ENCODE assay signal across 8 cellular contexts in genomic region chr14:55097894-55098560, GRCh38. TPM values are rescaled to one million over a fixed set of nuclear protein-coding genes. Genes with fewer than 3 reads are reported as not detected.
DNase-seq lines count a peak whose midpoint lies in the region; ATAC-seq, FAIRE-seq and TF ChIP-seq lines count a peak whose summit lies in the region.

No MANE protein-coding gene starts in this region.

- no peaks in the 10 kb centered on the region for H3K27me3 Mint-ChIP-seq in astrocyte (ENCODE audit: low read depth, unreplicated experiment)

- peak; percentile 55 for ATAC-seq in GM18870 (IDR thresholded peaks at IDR 0.05; ENCODE audit: unreplicated experiment)
- peak; percentile 75 for ATAC-seq in HG02759 (IDR thresholded peaks at IDR 0.05; ENCODE audit: unreplicated experiment)

- peak overlapping the region; percentile 73 for H2AFZ ChIP-seq in OCI-LY1 (ENCODE audit: low read length)
- no peak overlapping the region for H2AFZ ChIP-seq in astrocyte (ENCODE audit: low read depth, low read length)

- TF ChIP-seq CTCF in OCI-LY1 (IDR thresholded peaks at IDR 0.05; ENCODE audit: low read length) (no peak), astrocyte (IDR thresholded peaks at IDR 0.05; ENCODE audit: insufficient read depth, low read depth, low read length) (no peak), prostate gland (IDR thresholded peaks at IDR 0.05) (no peak)

- H3K9me3 Mint-ChIP-seq in astrocyte (ENCODE audit: unreplicated experiment): no peaks in the 10 kb centered on the region

- peaks cover 17% of the 10 kb centered on the region for H3K4me1 Mint-ChIP-seq in astrocyte (ENCODE audit: low read depth, unreplicated experiment)

- no peaks in the 10 kb centered on the region for H3F3A ChIP-seq in OCI-LY1 (ENCODE audit: insufficient read depth, low read length)

- no peak for DNase-seq in astrocyte (ENCODE audit: low read depth)
- peak; percentile 63 for DNase-seq in small intestine
- DNase-seq in urothelium cell line (ENCODE audit: low spot score): no peak
- no peak for DNase-seq in effector CD8-positive, alpha-beta T cell (lab: John Stamatoyannopoulos, UW)
- no peak for DNase-seq in prostate gland (ENCODE audit: low spot score)

- intact Hi-C loops in prostate gland (cut with DNase I): no loop called here

- H3K79me2 ChIP-seq in OCI-LY1 (ENCODE audit: insufficient read depth, low read length) (no peaks in the 10 kb centered on the region), astrocyte (ENCODE audit: insufficient read depth, low read length) (no peaks in the 10 kb centered on the region)

- H4K20me1 ChIP-seq in OCI-LY1 (ENCODE audit: insufficient read depth, low read length) (no peaks in the 10 kb centered on the region), astrocyte (ENCODE audit: insufficient read depth, low read length) (no peaks in the 10 kb centered on the region)

- no peaks in the 10 kb centered on the region for H3K27me3 ChIP-seq in OCI-LY1 (ENCODE audit: insufficient read depth, low read length)
- H3K27me3 ChIP-seq in astrocyte (ENCODE audit: insufficient read depth, low read length): no peaks in the 10 kb centered on the region
- H3K27me3 ChIP-seq in small intestine (ENCODE audit: control insufficient read depth in 2 of 2, insufficient read depth in 2 of 2, low read length in 2 of 2): no peaks in the 10 kb centered on the region
- H3K27me3 ChIP-seq in prostate gland (replicated peaks; ENCODE audit: insufficient read depth): no peaks in the 10 kb centered on the region

- H3K9ac ChIP-seq in OCI-LY1 (ENCODE audit: low read length) (no peak overlapping the region), astrocyte (ENCODE audit: low read length) (no peak overlapping the region)

- H3K4me2 ChIP-seq in OCI-LY1 (ENCODE audit: low read length) (no peak overlapping the region), astrocyte (ENCODE audit: low read length) (no peak overlapping the region)

- H3K4me3 Mint-ChIP-seq in astrocyte (ENCODE audit: unreplicated experiment): no peak overlapping the region

- H3K9me3 ChIP-seq in OCI-LY1 (ENCODE audit: low read length) (no peaks in the 10 kb centered on the region), astrocyte (ENCODE audit: insufficient read depth, low read depth, low read length) (no peaks in the 10 kb centered on the region), small intestine (ENCODE audit: control insufficient read depth, low read depth) (no peaks in the 10 kb centered on the region), prostate gland (no peaks in the 10 kb centered on the region)

- H3K4me1 ChIP-seq in OCI-LY1 (ENCODE audit: insufficient read depth, low read length, severe bottlenecking): peaks cover 37% of the 10 kb centered on the region
- peaks cover 20% of the 10 kb centered on the region for H3K4me1 ChIP-seq in astrocyte (ENCODE audit: insufficient read depth, low read length)
- H3K4me1 ChIP-seq in small intestine (ENCODE audit: control insufficient read depth in 2 of 2, insufficient read depth in 1 of 2, low read depth in 1 of 2, low read length in 1 of 2): peaks cover 4 to 27% of the 10 kb centered on the region in 2 donors
- H3K4me1 ChIP-seq in prostate gland (replicated peaks): peaks cover 7% of the 10 kb centered on the region

- H3K27ac ChIP-seq in OCI-LY1 (ENCODE audit: low read depth, low read length, poor library complexity, severe bottlenecking): peak overlapping the region; percentile 36
- H3K27ac ChIP-seq in astrocyte (ENCODE audit: low read depth, low read length): no peak overlapping the region
- peak overlapping the region; percentile 86 to 88 for H3K27ac ChIP-seq in small intestine (ENCODE audit: low read depth in 1 of 2, low read length in 1 of 2)
- H3K27ac ChIP-seq in prostate gland: no peak overlapping the region

- no peak for TF ChIP-seq POLR2A in prostate gland (IDR thresholded peaks at IDR 0.05)

- H3K27ac Mint-ChIP-seq in astrocyte (ENCODE audit: unreplicated experiment): peak overlapping the region; percentile 62

- 28 to 41% (median 32%) methylated on average over 5 of the region's 5 CpGs for WGBS in small intestine, 3 donors
- WGBS in prostate gland: 68% methylated on average over 5 of the region's 5 CpGs

- FAIRE-seq in astrocyte (lab: Jason Lieb, UNC) (no peak), small intestine (lab: Jason Lieb, UNC) (no peak), urothelium cell line (lab: Jason Lieb, UNC) (no peak)

- H3K36me3 ChIP-seq in OCI-LY1 (ENCODE audit: insufficient read depth, low read length): no peaks in the 10 kb centered on the region
- H3K36me3 ChIP-seq in astrocyte (ENCODE audit: insufficient read depth, low read length): no peaks in the 10 kb centered on the region
- no peaks in the 10 kb centered on the region for H3K36me3 ChIP-seq in small intestine (ENCODE audit: control insufficient read depth in 2 of 2, insufficient read depth in 2 of 2, low read length in 2 of 2)
- H3K36me3 ChIP-seq in prostate gland: no peaks in the 10 kb centered on the region

- no peaks in the 10 kb centered on the region for H3K36me3 Mint-ChIP-seq in astrocyte (ENCODE audit: low read depth, unreplicated experiment)

- H3K4me3 ChIP-seq in OCI-LY1 (ENCODE audit: low read depth, low read length, poor library complexity, severe bottlenecking) (no peak overlapping the region), astrocyte (ENCODE audit: insufficient read depth, low read depth, low read length) (no peak overlapping the region), small intestine (ENCODE audit: low read depth in 1 of 2, low read length in 2 of 2) (no peak overlapping the region), prostate gland (no peak overlapping the region)

- H3K9me2 ChIP-seq in OCI-LY1 (ENCODE audit: low read depth, low read length): no peaks in the 10 kb centered on the region

RNA-seq across cellular contexts. Expression of gene LGALS3, which starts 31.0 kb away (rescaled TPM):
- total RNA-seq in astrocyte (37.4 and 48.3 TPM in 2 replicates), prostate gland (100 to 1,000 TPM; 334 to 400 TPM)
- polyA plus RNA-seq in small intestine: 1,000 to 10,000 TPM in 2 of 3 donors, 100 to 1,000 TPM in 1; 593 to 2,279 (median 2,145) TPM

RNA-seq across cellular contexts. Expression of gene MAPK1IP1L, which starts 46.6 kb away (rescaled TPM):
- total RNA-seq in astrocyte (106 and 111 TPM in 2 replicates), prostate gland (100 to 1,000 TPM in 1 of 2 donors, 10 to 100 TPM in 1; 51.3 to 137 TPM)
- polyA plus RNA-seq in small intestine: 10 to 100 TPM; 24.3 to 32.0 (median 30.9) TPM

Comparison
In these comparisons a context has a peak if more than half of its experiments do, and no peak if none do; other contexts are left out.
1. H3K27ac ChIP-seq: peak in OCI-LY1 (single experiment) and small intestine (2 of 2); none in astrocyte (single experiment) and prostate gland (0 of 2).